Comparison of ENCODE assay signal across 15 cellular contexts in genomic region chr17:2547176-2547575, GRCh38. TPM values are rescaled to one million over a fixed set of nuclear protein-coding genes. Genes with fewer than 3 reads are reported as not detected.
A peak's percentile ranks its signal among the peaks of the same experiment; 100 is the strongest.
DNase-seq lines count a peak whose midpoint lies in the region; ATAC-seq, FAIRE-seq and TF ChIP-seq lines count a peak whose summit lies in the region.
"Had no signal": no experiment of that assay in that cellular context is flagged by ENCODE, and none has a peak within 500 bp of the region (broad histone marks: within the 10 kb centered on the region; RNA-seq: fewer than 3 reads in every experiment).

No MANE protein-coding gene starts in this region.

- TF ChIP-seq CTCF in A549 (IDR thresholded peaks at IDR 0.05) (no peak), RWPE1 (conservative IDR thresholded peaks at IDR 0.05; ENCODE audit: low read depth) (no peak), chondrocyte (IDR thresholded peaks at IDR 0.05) (no peak)

- no peak for FAIRE-seq in A549 (lab: Jason Lieb, UNC)

- no peaks in the 10 kb centered on the region for H3F3A ChIP-seq in GM23248 (ENCODE audit: insufficient read depth)

- H3K4me1 ChIP-seq in A549 (peaks cover 14% of the 10 kb centered on the region), GM23248 (ENCODE audit: insufficient read depth) (no peaks in the 10 kb centered on the region)
- H3K4me1 ChIP-seq: parathyroid adenoma had no signal

- WGBS in A549 (ENCODE audit: missing lambda C conversion rate): 58% methylated on average over 9 of the region's 9 CpGs
- 47 to 51% methylated on average over 9 of the region's 9 CpGs for WGBS in GM23248 (ENCODE audit: low coverage in 1 of 2, low lambda C conversion rate in 2 of 2, missing lambda C conversion rate in 2 of 2), 2 experiments

- H3K9me2 ChIP-seq in GM23248 (ENCODE audit: insufficient read depth): no peaks in the 10 kb centered on the region

- peaks cover 8% of the 10 kb centered on the region for H3K27me3 Mint-ChIP-seq in chondrocyte (ENCODE audit: low read depth)

- ATAC-seq in A549: peak; percentile 82 to 94
- ATAC-seq in HG02981 (IDR thresholded peaks at IDR 0.05; ENCODE audit: unreplicated experiment): no peak
- no peak for ATAC-seq in stimulated activated naive CD8-positive, alpha-beta T cell treated with anti-CD3 and anti-CD28 coated beads, Interleukin-15, Interleukin-2, amounts not matched to agents 100 U/mL and 50 U/mL, for 24 hours

- H3K4me3 Mint-ChIP-seq in chondrocyte (ENCODE audit: unreplicated experiment): no peak overlapping the region
- H3K4me3 Mint-ChIP-seq: stimulated activated naive CD8-positive, alpha-beta T cell treated with anti-CD3 and anti-CD28 coated beads, Interleukin-15, Interleukin-2, amounts not matched to agents 100 ng/mL and 50 ng/mL, for 24 hours had no signal

- no peak for TF ChIP-seq RAD21 in A549 (conservative IDR thresholded peaks at IDR 0.05 in 1 of 2, IDR thresholded peaks at IDR 0.05 in 1 of 2)

- no peak for TF ChIP-seq POLR2A in A549 (IDR thresholded peaks at IDR 0.05; ENCODE audit: low read length)

- H3K4me2 ChIP-seq in A549 (peak overlapping the region; percentile 59), GM23248 (ENCODE audit: unreplicated experiment) (no peak overlapping the region)
- H3K4me2 ChIP-seq: BLaER1 had no signal

- peaks cover 1% of the 10 kb centered on the region for H3K36me3 Mint-ChIP-seq in chondrocyte (ENCODE audit: low read depth)

- no peaks in the 10 kb centered on the region for H4K20me1 ChIP-seq in GM23248 (ENCODE audit: insufficient read depth)
- H4K20me1 ChIP-seq: BLaER1 had no signal

- H3K4me3 ChIP-seq in A549 (no peak overlapping the region), GM23248 (no peak overlapping the region)
- H3K4me3 ChIP-seq: BLaER1 had no signal

- H3K9ac ChIP-seq in GM23248: no peak overlapping the region
- H3K9ac ChIP-seq: BLaER1, parathyroid adenoma had no signal

- TF ChIP-seq EP300 in A549 (IDR thresholded peaks at IDR 0.05): no peak

- no peaks in the 10 kb centered on the region; the same call in 1 of the 2 replicates for H3K27me3 ChIP-seq in GM23248 (replicated peaks; ENCODE audit: insufficient read depth)
- H3K27me3 ChIP-seq: BLaER1 had no signal

- no peak overlapping the region for H2AFZ ChIP-seq in GM23248
- H2AFZ ChIP-seq: parathyroid adenoma had no signal

- in situ Hi-C loops in GM23248 (cut with MboI): no loop called here

- CTCF ChIA-PET in A549 (lab: Yijun Ruan, JAX): interaction anchor here (1.2 to 1.6 kb wide), 2 partner anchors 23 to 164 kb away, joined by 3 to 6 read pairs; no protein-coding TSS in a partner anchor
- CTCF ChIA-PET in RWPE1 (lab: Yijun Ruan, JAX): no interaction called here

- no peaks in the 10 kb centered on the region for H3K36me3 ChIP-seq in GM23248 (ENCODE audit: low read depth)
- H3K36me3 ChIP-seq: BLaER1 had no signal

- no peaks in the 10 kb centered on the region for H3K9me3 Mint-ChIP-seq in chondrocyte (ENCODE audit: low read depth)
- H3K9me3 Mint-ChIP-seq: stimulated activated naive CD8-positive, alpha-beta T cell treated with anti-CD3 and anti-CD28 coated beads, Interleukin-15, Interleukin-2, amounts not matched to agents 100 ng/mL and 50 ng/mL, for 24 hours had no signal

- POLR2A ChIA-PET in A549 (lab: Yijun Ruan, JAX): interaction anchor here (0.6 to 1.6 kb wide), 3 partner anchors 36 to 50 kb away, joined by 3 to 11 read pairs (median 4); partner anchors contain the start of genes METTL16 and PAFAH1B1
- POLR2A ChIA-PET in RWPE1 (lab: Yijun Ruan, JAX; ENCODE audit: low non-redundant PET): no interaction called here

- H3K4me1 Mint-ChIP-seq in chondrocyte (ENCODE audit: low read depth): peaks cover 3% of the 10 kb centered on the region

- no peaks in the 10 kb centered on the region for H3K79me2 ChIP-seq in GM23248 (ENCODE audit: insufficient read depth)
- H3K79me2 ChIP-seq: parathyroid adenoma had no signal

- H3K27ac ChIP-seq in A549 (no peak overlapping the region), GM23248 (no peak overlapping the region), RWPE1 (peak overlapping the region; percentile 56)
- H3K27ac ChIP-seq: BLaER1, parathyroid adenoma had no signal

- H3K9me3 ChIP-seq in A549 (no peaks in the 10 kb centered on the region), GM23248 (ENCODE audit: low read depth) (no peaks in the 10 kb centered on the region)
- H3K9me3 ChIP-seq: BLaER1 had no signal

- H3K27ac Mint-ChIP-seq in chondrocyte (ENCODE audit: unreplicated experiment): no peak overlapping the region
- H3K27ac Mint-ChIP-seq: stimulated activated naive CD8-positive, alpha-beta T cell treated with anti-CD3 and anti-CD28 coated beads, Interleukin-15, Interleukin-2, amounts not matched to agents 100 ng/mL and 50 ng/mL, for 24 hours had no signal

- peak; percentile 49 to 60 for DNase-seq in A549 (ENCODE audit: low read depth in 1 of 2, low spot score in 1 of 2)
- DNase-seq in GM23248: peak; percentile 60
- peak; percentile 72 for DNase-seq in RWPE1 (ENCODE audit: low spot score)
- DNase-seq in fibroblast of the conjunctiva (ENCODE audit: low read depth): peak; percentile 9
- no peak for DNase-seq in chondrocyte (ENCODE audit: low spot score)
- no peak for DNase-seq in stimulated activated naive CD4-positive, alpha-beta T cell (lab: John Stamatoyannopoulos, UW)
- no peak for DNase-seq in stimulated activated naive CD8-positive, alpha-beta T cell treated with anti-CD3 and anti-CD28 coated beads, Interleukin-15, Interleukin-2, amounts not matched to agents 100 U/mL and 50 U/mL, for 24 hours
- DNase-seq: activated CD8-positive, alpha-beta memory T cell treated with anti-CD3 and anti-CD28 coated beads, Interleukin-2, amount 50 U/mL, for 48 hours; Kasumi-1; Right ventricle myocardium superior; stimulated activated CD4-positive, alpha-beta T cell treated with anti-CD3 and anti-CD28 coated beads, Interleukin-2, amount 100 ng/mL, for 24 hours had no signal

TF ChIP-seq in A549, 52 proteins besides CTCF, POLR2A, EP300 and RAD21:
- TF ChIP-seq EHMT2 (IDR thresholded peaks at IDR 0.05; ENCODE audit: low read depth) (no peak), CEBPB (IDR thresholded peaks at IDR 0.05) (peak in 1 of 2 experiments; percentile 28; a peak in 1 of 4 replicates), FOSL2 (IDR thresholded peaks at IDR 0.05) (no peak), FOSL2 (CRISPR knock-in tag; IDR thresholded peaks at IDR 0.05) (peak; percentile 21; the same call in 1 of the 2 replicates), BCL3 (IDR thresholded peaks at IDR 0.05) (no peak)
TF ChIP-seq in A549: peak in this region for 2.

RNA-seq across cellular contexts. Expression of gene METTL16, which starts 35.5 kb away (rescaled TPM):
- polyA plus RNA-seq in A549 (2011; rRNA removed): 58.0 and 58.4 TPM in 2 replicates
- 17.7 and 20.0 TPM in 2 replicates for polyA plus RNA-seq in A549 (2012; cell fraction: cytosol; rRNA removed)
- 17.3 and 31.4 TPM in 2 replicates for polyA plus RNA-seq in A549 (2012; cell fraction: nucleus; rRNA removed)
- 26.4 to 28.3 TPM (median 26.5 TPM) in 3 replicates for polyA plus RNA-seq in A549 (2017; fragmentation: RNase III; extraction: RNeasy Plus Mini Kit Qiagen cat#74134 plus additional on column Dnase treatment)
- 39.8 and 45.0 TPM in 2 replicates for polyA minus RNA-seq in A549 (2011; rRNA and poly(A)+ RNA removed)
- total RNA-seq in GM23248 (2014; rRNA removed; shearing (Covaris generic)): 9.7 and 12.0 TPM in 2 replicates
- polyA plus RNA-seq in GM23248 (2016; fragmentation: Nextera tagmentation; extraction: Ambion mirVana): 13.0 and 14.4 TPM in 2 replicates
- 18.0 to 23.2 TPM (median 21.2 TPM) in 3 replicates for total RNA-seq in chondrocyte

RNA-seq across cellular contexts. Expression of gene PAFAH1B1, which starts 46.3 kb away (rescaled TPM):
- polyA plus RNA-seq in A549 (2011; rRNA removed): 197 and 204 TPM in 2 replicates
- 54.8 and 59.1 TPM in 2 replicates for polyA plus RNA-seq in A549 (2012; cell fraction: cytosol; rRNA removed)
- polyA plus RNA-seq in A549 (2012; cell fraction: nucleus; rRNA removed): 30.9 and 49.5 TPM in 2 replicates
- polyA plus RNA-seq in A549 (2017; fragmentation: RNase III; extraction: RNeasy Plus Mini Kit Qiagen cat#74134 plus additional on column Dnase treatment): 122 to 132 TPM (median 125 TPM) in 3 replicates
- polyA minus RNA-seq in A549 (2011; rRNA and poly(A)+ RNA removed): 161 and 170 TPM in 2 replicates
- 76.4 and 88.7 TPM in 2 replicates for total RNA-seq in GM23248 (2014; rRNA removed; shearing (Covaris generic))
- 32.5 and 39.3 TPM in 2 replicates for polyA plus RNA-seq in GM23248 (2016; fragmentation: Nextera tagmentation; extraction: Ambion mirVana)
- total RNA-seq in chondrocyte: 150 to 151 TPM (median 151 TPM) in 3 replicates

Comparison
In these comparisons a context has a peak if more than half of its experiments do, and no peak if none do; other contexts are left out.
1. ATAC-seq: peak in A549 (2 of 2); none in HG02981 (single experiment) and stimulated activated naive CD8-positive, alpha-beta T cell treated with anti-CD3 and anti-CD28 coated beads, Interleukin-15, Interleukin-2, amounts not matched to agents 100 U/mL and 50 U/mL, for 24 hours (single experiment).
2. DNase-seq: peak in A549 (2 of 2), GM23248 (single experiment), RWPE1 (single experiment) and fibroblast of the conjunctiva (single experiment); none in chondrocyte (single experiment), stimulated activated naive CD4-positive, alpha-beta T cell (0 of 6) and stimulated activated naive CD8-positive, alpha-beta T cell treated with anti-CD3 and anti-CD28 coated beads, Interleukin-15, Interleukin-2, amounts not matched to agents 100 U/mL and 50 U/mL, for 24 hours (single experiment).